8 cellular contexts compared by ENCODE assay signal in the genomic region with DNA sequence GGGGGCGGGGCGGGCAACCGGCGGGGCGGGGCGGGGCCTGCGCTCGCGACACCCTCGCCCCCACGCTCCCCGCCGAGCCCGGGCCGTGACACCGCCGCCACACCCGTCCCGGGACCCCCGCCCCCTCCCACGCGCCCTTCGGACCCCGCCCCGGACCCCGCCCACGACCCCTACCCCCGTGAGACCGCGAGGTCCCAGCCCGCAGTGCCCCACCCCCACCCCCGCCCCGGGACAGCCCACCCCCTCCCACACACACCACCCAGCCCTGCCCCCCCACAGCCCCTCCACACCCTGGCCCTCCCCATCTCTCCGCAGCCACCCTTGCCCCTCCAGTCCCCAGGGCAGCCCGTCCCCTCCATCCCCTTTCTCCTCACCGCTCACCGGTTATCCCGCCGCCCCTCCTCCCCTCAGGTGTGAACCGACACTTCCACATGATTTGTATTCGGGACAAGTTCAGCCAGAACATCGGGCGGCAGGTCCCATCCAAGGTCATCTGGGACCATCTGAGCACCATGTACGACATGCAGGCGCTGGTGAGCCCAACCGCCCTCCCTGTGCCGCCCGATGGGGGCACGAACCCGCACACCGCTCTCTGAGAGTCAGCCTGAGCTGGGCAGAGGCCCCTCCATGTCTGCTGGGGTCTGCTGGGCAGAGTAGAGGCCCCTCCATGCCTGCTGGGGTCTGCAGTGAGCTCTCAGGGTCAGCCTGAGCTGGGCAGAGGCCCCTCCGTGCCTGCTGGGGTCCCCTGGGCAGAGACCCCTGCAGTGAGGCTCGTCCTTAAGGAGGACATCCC. TPM values are rescaled to one million over a fixed set of nuclear protein-coding genes. Genes with fewer than 3 reads are reported as not detected.
DNase-seq lines count a peak whose midpoint lies in the region; ATAC-seq and TF ChIP-seq lines count a peak whose summit lies in the region.

No MANE protein-coding gene starts in this region.

- 36 to 62% methylated on average over 14 to 15 of the region's 53 CpGs for WGBS in lower leg skin, 2 donors

- no peak for TF ChIP-seq POLR2A in lower leg skin (IDR thresholded peaks at IDR 0.05)

- H3K9me3 Mint-ChIP-seq in activated CD4-positive, alpha-beta T cell treated with anti-CD3 and anti-CD28 coated beads, Interleukin-2, amount 10 ng/mL, durations not matched to agents 7 days and 5 days: no peaks in the 10 kb centered on the region
- H3K9me3 Mint-ChIP-seq in brain: no peaks in the 10 kb centered on the region

- H3K4me3 Mint-ChIP-seq in activated CD4-positive, alpha-beta T cell treated with anti-CD3 and anti-CD28 coated beads, Interleukin-2, amount 10 ng/mL, durations not matched to agents 7 days and 5 days: peak overlapping the region; percentile 78
- H3K4me3 Mint-ChIP-seq in brain: peak overlapping the region; percentile 84 to 90 (median 88)

- H3K9me3 ChIP-seq in tibial artery: no peaks in the 10 kb centered on the region

- no peaks in the 10 kb centered on the region for H3K27me3 Mint-ChIP-seq in activated CD4-positive, alpha-beta T cell treated with anti-CD3 and anti-CD28 coated beads, Interleukin-2, amount 10 ng/mL, durations not matched to agents 7 days and 5 days
- H3K27me3 Mint-ChIP-seq in brain: peaks cover 9% of the 10 kb centered on the region

- H3K4me1 Mint-ChIP-seq in activated CD4-positive, alpha-beta T cell treated with anti-CD3 and anti-CD28 coated beads, Interleukin-2, amount 10 ng/mL, durations not matched to agents 7 days and 5 days: peaks cover 43% of the 10 kb centered on the region
- H3K4me1 Mint-ChIP-seq in brain: peaks cover 62% of the 10 kb centered on the region

- H3K4me3 ChIP-seq in lower leg skin (ENCODE audit: low read depth, poor library complexity, severe bottlenecking) (peak overlapping the region; percentile 50), tibial artery (peak overlapping the region; percentile 72 to 90)

- intact Hi-C loops in lower leg skin (cut with DNase I; ENCODE audit: low total_unique reads) (no loop called here), tibial artery (cut with DNase I; ENCODE audit: low total_unique reads) (no loop called here)

- DNase-seq in activated CD4-positive, alpha-beta T cell treated with anti-CD3 and anti-CD28 coated beads, Interleukin-2, amount 10 ng/mL, durations not matched to agents 7 days and 5 days: no peak
- DNase-seq in activated CD4-positive, alpha-beta T cell treated with anti-CD3 and anti-CD28 coated beads for 48 hours: no peak
- DNase-seq in lower leg skin (ENCODE audit: low spot score in 2 of 2) (no peak), tibial artery (no peak), NCI-H187 treated with DMSO at 0.1 percent for 48 hours (lab: John Stamatoyannopoulos, UW) (no peak), AG20443 (ENCODE audit: low spot score) (no peak)

- no peak for ATAC-seq in GM18511 (IDR thresholded peaks at IDR 0.05; ENCODE audit: unreplicated experiment)

- POLR2A ChIA-PET in activated CD4-positive, alpha-beta T cell treated with anti-CD3 and anti-CD28 coated beads, Interleukin-2, amount 10 ng/mL, durations not matched to agents 7 days and 5 days (lab: Charles Lee): interaction anchor here (1.0 kb wide), 1 partner anchor 56 kb away, joined by 4 read pairs; no protein-coding TSS in a partner anchor

- peak overlapping the region; percentile 93 to 94 for H3K27ac ChIP-seq in tibial artery

- H3K4me1 ChIP-seq in tibial artery: peaks cover 9 to 33% (median 16%) of the 10 kb centered on the region in 4 donors

- H3K36me3 ChIP-seq in tibial artery: peaks cover 15 to 38% (median 35%) of the 10 kb centered on the region in 3 donors

- TF ChIP-seq CTCF in brain (conservative IDR thresholded peaks at IDR 0.05) (no peak), lower leg skin (IDR thresholded peaks at IDR 0.05) (no peak), tibial artery (IDR thresholded peaks at IDR 0.05) (no peak)

- H3K27ac Mint-ChIP-seq in activated CD4-positive, alpha-beta T cell treated with anti-CD3 and anti-CD28 coated beads, Interleukin-2, amount 10 ng/mL, durations not matched to agents 7 days and 5 days: peak overlapping the region; percentile 82
- H3K27ac Mint-ChIP-seq in brain: peak overlapping the region in 4 of 5 experiments; percentile 78 to 94 (median 84)

- peaks cover 20% of the 10 kb centered on the region for H3K36me3 Mint-ChIP-seq in activated CD4-positive, alpha-beta T cell treated with anti-CD3 and anti-CD28 coated beads, Interleukin-2, amount 10 ng/mL, durations not matched to agents 7 days and 5 days (ENCODE audit: low read depth)
- H3K36me3 Mint-ChIP-seq in brain: peaks cover 25% of the 10 kb centered on the region

- CTCF ChIA-PET in activated CD4-positive, alpha-beta T cell treated with anti-CD3 and anti-CD28 coated beads, Interleukin-2, amount 10 ng/mL, durations not matched to agents 7 days and 5 days (lab: Charles Lee): interaction anchor here (0.9 to 2.3 kb wide), 3 partner anchors 11 to 142 kb away, joined by 3 to 15 read pairs (median 3); no protein-coding TSS in a partner anchor

- H3K27me3 ChIP-seq in tibial artery: no peaks in the 10 kb centered on the region

RNA-seq across cellular contexts. Expression of a gene that starts 0.6 kb away (rescaled TPM):
- 10 to 100 TPM; 14.4 to 14.5 TPM for total RNA-seq in activated CD4-positive, alpha-beta T cell treated with anti-CD3 and anti-CD28 coated beads, Interleukin-2, amount 10 ng/mL, durations not matched to agents 7 days and 5 days
- polyA plus RNA-seq in brain (ENCODE audit: insufficient read depth, low read depth, low replicate concordance): 11.8 TPM
- total RNA-seq in lower leg skin: 10 to 100 TPM in 3 of 4 donors, 1 to 10 TPM in 1; 9.8 to 13.9 (median 10.2) TPM

RNA-seq across cellular contexts. Expression of a gene that starts 7.7 kb away (rescaled TPM):
- 10 to 100 TPM; 82.4 to 84.9 TPM for total RNA-seq in activated CD4-positive, alpha-beta T cell treated with anti-CD3 and anti-CD28 coated beads, Interleukin-2, amount 10 ng/mL, durations not matched to agents 7 days and 5 days
- 37.0 TPM for polyA plus RNA-seq in brain (ENCODE audit: insufficient read depth, low read depth, low replicate concordance)
- 10 to 100 TPM; 50.3 to 76.9 (median 58.5) TPM for total RNA-seq in lower leg skin

RNA-seq across cellular contexts. Expression of a gene that starts 20.0 kb away (rescaled TPM):
- total RNA-seq in activated CD4-positive, alpha-beta T cell treated with anti-CD3 and anti-CD28 coated beads, Interleukin-2, amount 10 ng/mL, durations not matched to agents 7 days and 5 days: not detected
- polyA plus RNA-seq in brain (ENCODE audit: insufficient read depth, low read depth, low replicate concordance): 17.5 TPM
- total RNA-seq in lower leg skin: 10 to 100 TPM in 2 of 4 donors, 1 to 10 TPM in 2; 5.6 to 14.1 (median 10.8) TPM

Comparison
In these comparisons a context has a peak if more than half of its experiments do, and no peak if none do; other contexts are left out.
1. RNA of a gene that starts 20.0 kb away (total RNA-seq): 5.6 to 14.1 TPM in lower leg skin; not detected in activated CD4-positive, alpha-beta T cell treated with anti-CD3 and anti-CD28 coated beads, Interleukin-2, amount 10 ng/mL, durations not matched to agents 7 days and 5 days; every median in the first group is over 4 times any median in the second.